ENCODE assay signal across 2 cellular contexts in genomic region chr4:48028654-48029053, GRCh38.
TF ChIP-seq lines count a peak whose summit lies in the region.

No MANE protein-coding gene starts in this region.

TF ChIP-seq in SK-N-SH, 30 proteins besides CTCF, POLR2A, EP300 and RAD21 (continued from another document):
- no peak for TF ChIP-seq REST (IDR thresholded peaks at IDR 0.05; ENCODE audit: low read depth, low read length)
- TF ChIP-seq, protein P1, sequence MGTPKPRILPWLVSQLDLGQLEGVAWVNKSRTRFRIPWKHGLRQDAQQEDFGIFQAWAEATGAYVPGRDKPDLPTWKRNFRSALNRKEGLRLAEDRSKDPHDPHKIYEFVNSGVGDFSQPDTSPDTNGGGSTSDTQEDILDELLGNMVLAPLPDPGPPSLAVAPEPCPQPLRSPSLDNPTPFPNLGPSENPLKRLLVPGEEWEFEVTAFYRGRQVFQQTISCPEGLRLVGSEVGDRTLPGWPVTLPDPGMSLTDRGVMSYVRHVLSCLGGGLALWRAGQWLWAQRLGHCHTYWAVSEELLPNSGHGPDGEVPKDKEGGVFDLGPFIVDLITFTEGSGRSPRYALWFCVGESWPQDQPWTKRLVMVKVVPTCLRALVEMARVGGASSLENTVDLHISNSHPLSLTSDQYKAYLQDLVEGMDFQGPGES (IDR thresholded peaks at IDR 0.05; ENCODE audit: low read depth, low read length) = no peak
- TF ChIP-seq TAF1 (IDR thresholded peaks at IDR 0.05; ENCODE audit: borderline replicate concordance, low read depth, low read length) = no peak
- TF ChIP-seq, protein P2, sequence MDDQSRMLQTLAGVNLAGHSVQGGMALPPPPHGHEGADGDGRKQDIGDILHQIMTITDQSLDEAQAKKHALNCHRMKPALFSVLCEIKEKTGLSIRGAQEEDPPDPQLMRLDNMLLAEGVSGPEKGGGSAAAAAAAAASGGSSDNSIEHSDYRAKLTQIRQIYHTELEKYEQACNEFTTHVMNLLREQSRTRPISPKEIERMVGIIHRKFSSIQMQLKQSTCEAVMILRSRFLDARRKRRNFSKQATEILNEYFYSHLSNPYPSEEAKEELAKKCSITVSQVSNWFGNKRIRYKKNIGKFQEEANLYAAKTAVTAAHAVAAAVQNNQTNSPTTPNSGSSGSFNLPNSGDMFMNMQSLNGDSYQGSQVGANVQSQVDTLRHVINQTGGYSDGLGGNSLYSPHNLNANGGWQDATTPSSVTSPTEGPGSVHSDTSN (IDR thresholded peaks at IDR 0.05) = no peak
- no peak for TF ChIP-seq MAX (IDR thresholded peaks at IDR 0.05; ENCODE audit: low read depth)
- TF ChIP-seq MEF2A (IDR thresholded peaks at IDR 0.05; ENCODE audit: borderline replicate concordance, low read depth) = no peak
- no peak for TF ChIP-seq JUND (IDR thresholded peaks at IDR 0.05)
- no peak for TF ChIP-seq RFX5 (IDR thresholded peaks at IDR 0.05; ENCODE audit: low read length)
- TF ChIP-seq RCOR1 (IDR thresholded peaks at IDR 0.05; ENCODE audit: low read length) = no peak
- no peak for TF ChIP-seq NRF1 (IDR thresholded peaks at IDR 0.05; ENCODE audit: low read depth, low read length)

TF ChIP-seq in SK-N-SH treated with all-trans-retinoic acid at 6 μM for 48 hours, 23 proteins besides CTCF, POLR2A, EP300 and RAD21 (continued from another document):
- TF ChIP-seq, protein P3, sequence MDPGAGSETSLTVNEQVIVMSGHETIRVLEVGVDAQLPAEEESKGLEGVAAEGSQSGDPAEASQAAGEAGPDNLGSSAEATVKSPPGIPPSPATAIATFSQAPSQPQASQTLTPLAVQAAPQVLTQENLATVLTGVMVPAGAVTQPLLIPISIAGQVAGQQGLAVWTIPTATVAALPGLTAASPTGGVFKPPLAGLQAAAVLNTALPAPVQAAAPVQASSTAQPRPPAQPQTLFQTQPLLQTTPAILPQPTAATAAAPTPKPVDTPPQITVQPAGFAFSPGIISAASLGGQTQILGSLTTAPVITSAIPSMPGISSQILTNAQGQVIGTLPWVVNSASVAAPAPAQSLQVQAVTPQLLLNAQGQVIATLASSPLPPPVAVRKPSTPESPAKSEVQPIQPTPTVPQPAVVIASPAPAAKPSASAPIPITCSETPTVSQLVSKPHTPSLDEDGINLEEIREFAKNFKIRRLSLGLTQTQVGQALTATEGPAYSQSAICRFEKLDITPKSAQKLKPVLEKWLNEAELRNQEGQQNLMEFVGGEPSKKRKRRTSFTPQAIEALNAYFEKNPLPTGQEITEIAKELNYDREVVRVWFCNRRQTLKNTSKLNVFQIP (CRISPR knock-in tag; IDR thresholded peaks at IDR 0.05; ENCODE audit: borderline replicate concordance, low read depth) = no peak
- TF ChIP-seq TCF4 (CRISPR knock-in tag; IDR thresholded peaks at IDR 0.05; ENCODE audit: borderline replicate concordance) = no peak
- TF ChIP-seq, protein P4, sequence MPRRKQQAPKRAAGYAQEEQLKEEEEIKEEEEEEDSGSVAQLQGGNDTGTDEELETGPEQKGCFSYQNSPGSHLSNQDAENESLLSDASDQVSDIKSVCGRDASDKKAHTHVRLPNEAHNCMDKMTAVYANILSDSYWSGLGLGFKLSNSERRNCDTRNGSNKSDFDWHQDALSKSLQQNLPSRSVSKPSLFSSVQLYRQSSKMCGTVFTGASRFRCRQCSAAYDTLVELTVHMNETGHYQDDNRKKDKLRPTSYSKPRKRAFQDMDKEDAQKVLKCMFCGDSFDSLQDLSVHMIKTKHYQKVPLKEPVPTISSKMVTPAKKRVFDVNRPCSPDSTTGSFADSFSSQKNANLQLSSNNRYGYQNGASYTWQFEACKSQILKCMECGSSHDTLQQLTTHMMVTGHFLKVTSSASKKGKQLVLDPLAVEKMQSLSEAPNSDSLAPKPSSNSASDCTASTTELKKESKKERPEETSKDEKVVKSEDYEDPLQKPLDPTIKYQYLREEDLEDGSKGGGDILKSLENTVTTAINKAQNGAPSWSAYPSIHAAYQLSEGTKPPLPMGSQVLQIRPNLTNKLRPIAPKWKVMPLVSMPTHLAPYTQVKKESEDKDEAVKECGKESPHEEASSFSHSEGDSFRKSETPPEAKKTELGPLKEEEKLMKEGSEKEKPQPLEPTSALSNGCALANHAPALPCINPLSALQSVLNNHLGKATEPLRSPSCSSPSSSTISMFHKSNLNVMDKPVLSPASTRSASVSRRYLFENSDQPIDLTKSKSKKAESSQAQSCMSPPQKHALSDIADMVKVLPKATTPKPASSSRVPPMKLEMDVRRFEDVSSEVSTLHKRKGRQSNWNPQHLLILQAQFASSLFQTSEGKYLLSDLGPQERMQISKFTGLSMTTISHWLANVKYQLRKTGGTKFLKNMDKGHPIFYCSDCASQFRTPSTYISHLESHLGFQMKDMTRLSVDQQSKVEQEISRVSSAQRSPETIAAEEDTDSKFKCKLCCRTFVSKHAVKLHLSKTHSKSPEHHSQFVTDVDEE (CRISPR knock-in tag; IDR thresholded peaks at IDR 0.05) = no peak
- no peak for TF ChIP-seq ZNF565 (CRISPR knock-in tag; conservative IDR thresholded peaks at IDR 0.05; ENCODE audit: low read depth)
- TF ChIP-seq GLIS3 (CRISPR knock-in tag; IDR thresholded peaks at IDR 0.05) = no peak
- TF ChIP-seq ZNF70 (CRISPR knock-in tag; IDR thresholded peaks at IDR 0.05) = no peak
- no peak for TF ChIP-seq ZFP30 (CRISPR knock-in tag; IDR thresholded peaks at IDR 0.05)
- TF ChIP-seq ZFP3 (CRISPR knock-in tag; IDR thresholded peaks at IDR 0.05) = no peak
- no peak for TF ChIP-seq ZC3H10 (CRISPR knock-in tag; IDR thresholded peaks at IDR 0.05)
- TF ChIP-seq CREB5 (CRISPR knock-in tag; IDR thresholded peaks at IDR 0.05; ENCODE audit: low read depth) = no peak
- no peak for TF ChIP-seq OSR1 (CRISPR knock-in tag; IDR thresholded peaks at IDR 0.05)
- no peak for TF ChIP-seq SNAI2 (CRISPR knock-in tag; IDR thresholded peaks at IDR 0.05)
- TF ChIP-seq ARNTL (CRISPR knock-in tag; IDR thresholded peaks at IDR 0.05; ENCODE audit: borderline replicate concordance, low read depth) = no peak
- no peak for TF ChIP-seq CSDC2 (CRISPR knock-in tag; IDR thresholded peaks at IDR 0.05)
- TF ChIP-seq ESRRG (CRISPR knock-in tag; IDR thresholded peaks at IDR 0.05) = no peak
- TF ChIP-seq PPARA (CRISPR knock-in tag; IDR thresholded peaks at IDR 0.05; ENCODE audit: borderline replicate concordance) = no peak
